In the genomic region with DNA sequence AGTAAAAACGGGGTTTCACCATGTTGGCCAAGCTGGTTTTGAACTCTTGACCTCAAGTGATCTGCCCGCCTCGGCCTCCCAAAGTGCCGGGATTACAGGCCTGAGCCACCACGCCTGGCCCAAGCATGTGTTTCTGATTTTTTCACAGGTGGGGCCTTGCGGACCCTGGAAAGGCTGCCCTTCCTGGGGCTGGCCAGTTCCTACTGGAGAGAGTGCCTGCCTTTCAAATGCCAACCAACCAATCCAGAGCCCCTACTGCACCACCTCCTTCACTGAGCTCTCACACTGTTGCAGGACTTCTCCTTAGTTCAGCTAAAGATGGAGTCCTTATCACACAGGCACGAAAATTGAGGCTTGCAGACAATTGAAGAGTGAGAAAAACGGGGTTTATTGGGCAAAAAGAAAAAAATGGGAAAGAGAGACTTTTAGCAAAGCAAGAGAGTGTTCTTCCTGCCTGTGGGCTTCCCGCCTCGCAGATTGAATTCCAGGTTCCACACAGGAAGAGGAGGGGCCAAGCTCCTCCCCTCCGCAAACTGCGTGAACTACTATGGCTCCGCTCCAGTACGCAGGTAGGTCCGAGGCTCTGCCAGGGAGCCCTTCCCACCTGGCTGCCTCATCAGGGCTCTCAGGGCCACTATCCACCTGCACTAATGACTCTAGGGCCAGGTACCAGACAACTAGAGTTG, we compare ENCODE assay signal across 18 cellular contexts. TPM values are rescaled to one million over a fixed set of nuclear protein-coding genes. Genes with fewer than 3 reads are reported as not detected.
A peak's percentile ranks its signal among the peaks of the same experiment; 100 is the strongest.
DNase-seq lines count a peak whose midpoint lies in the region; ATAC-seq, FAIRE-seq and TF ChIP-seq lines count a peak whose summit lies in the region.
"Had no signal": no experiment of that assay in that cellular context is flagged by ENCODE, and none has a peak within 500 bp of the region (broad histone marks: within the 10 kb centered on the region; RNA-seq: fewer than 3 reads in every experiment).

No MANE protein-coding gene starts in this region.

- H3K4me2 ChIP-seq in H1 (ENCODE audit: insufficient read depth in 1 of 2, low read depth in 2 of 2, low read length in 2 of 2), result no peak overlapping the region

- no peak overlapping the region for H3K9ac ChIP-seq in H1 (replicated peaks in 1 of 4; ENCODE audit: extremely low read depth in 1 of 4, low read depth in 3 of 4, low read length in 3 of 4)

- POLR2A ChIA-PET in HEK293T (lab: Yijun Ruan, JAX) (no interaction called here), H1 (lab: Charles Lee; ENCODE audit: partially characterized antibody) (interaction anchor here (0.7 to 1.3 kb wide), 5 partner anchors 15 to 344 kb away, joined by 3 to 4 read pairs (median 3); a partner anchor contains a TSS)

- ATAC-seq in psoas muscle, result no peak
- no peak for ATAC-seq in GM21381 (IDR thresholded peaks at IDR 0.05; ENCODE audit: unreplicated experiment)

- H2AFZ ChIP-seq in H1 (ENCODE audit: low read length), result peak overlapping the region; percentile 77

- no peak overlapping the region for H2BK12ac ChIP-seq in H1 (ENCODE audit: low read depth, low read length)

- 89% methylated on average over 15 of the region's 15 CpGs; no CpG with 5 or more reads in 1 of the 2 experiments for WGBS in H1 (ENCODE audit: extremely low coverage in 1 of 2, insufficient coverage in 1 of 2, insufficient read length in 1 of 2, insufficient replicate concordance in 2 of 2, low coverage in 1 of 2, low lambda C conversion rate in 2 of 2, missing lambda C conversion rate in 1 of 2), 2 experiments
- 90 to 94% (median 90%) methylated on average over 14 to 15 of the region's 15 CpGs for WGBS in psoas muscle, 3 donors

- no peaks in the 10 kb centered on the region; a peak in 1 of 4 replicates for H3K9me3 ChIP-seq in H1 (ENCODE audit: insufficient read depth in 2 of 2, low read depth in 1 of 2, low read length in 1 of 2)
- H3K9me3 ChIP-seq in psoas muscle, result no peaks in the 10 kb centered on the region
- H3K9me3 ChIP-seq: Caco-2 had no signal

- H4K20me1 ChIP-seq in H1 (replicated peaks in 1 of 2; ENCODE audit: control insufficient read depth in 1 of 2, insufficient read depth in 2 of 2, low read length in 2 of 2), result no peaks in the 10 kb centered on the region

- TF ChIP-seq CTCF in H1 (IDR thresholded peaks at IDR 0.05; ENCODE audit: control extremely low read depth in 1 of 3, insufficient read depth in 1 of 3, low read depth in 1 of 3, low read length in 3 of 3) (no peak), psoas muscle (IDR thresholded peaks at IDR 0.05) (no peak)

- TF ChIP-seq RAD21 in H1 (IDR thresholded peaks at IDR 0.05 in 1 of 2, conservative IDR thresholded peaks at IDR 0.05 in 1 of 2; ENCODE audit: low read depth in 2 of 2, low read length in 2 of 2), result no peak

- H4K8ac ChIP-seq in H1 (ENCODE audit: extremely low read depth, insufficient read depth, low read length), result no peak overlapping the region

- H3K36me3 ChIP-seq in H1 (ENCODE audit: control insufficient read depth in 2 of 4, insufficient read depth in 4 of 4, low read length in 3 of 4) (no peaks in the 10 kb centered on the region), psoas muscle (ENCODE audit: insufficient read depth in 1 of 2, low read depth in 1 of 2) (no peaks in the 10 kb centered on the region)

- CTCF ChIA-PET in HEK293T (lab: Yijun Ruan, JAX), result no interaction called here
- CTCF ChIA-PET in H1 (lab: Charles Lee; ENCODE audit: partially characterized antibody), result interaction anchor here (0.9 to 3.9 kb wide), 2 partner anchors 11 to 14 kb away, joined by 3 to 19 read pairs; no protein-coding TSS in a partner anchor

- H3K27me3 ChIP-seq in H1 (replicated peaks in 1 of 4; ENCODE audit: control insufficient read depth in 3 of 4, extremely low read depth in 1 of 4, insufficient read depth in 3 of 4, low read length in 3 of 4) (no peaks in the 10 kb centered on the region), psoas muscle (ENCODE audit: insufficient read depth in 3 of 3, low read length in 2 of 3) (no peaks in the 10 kb centered on the region)

- H3K4me3 ChIP-seq in H1 (ENCODE audit: extremely low read depth in 1 of 4, insufficient read depth in 2 of 4, low read depth in 3 of 4, low read length in 4 of 4), result no peak overlapping the region
- no peak overlapping the region for H3K4me3 ChIP-seq in psoas muscle

- no peak overlapping the region for H2BK20ac ChIP-seq in H1 (ENCODE audit: low read length)

- TF ChIP-seq EP300 in H1 (IDR thresholded peaks at IDR 0.05; ENCODE audit: borderline replicate concordance in 1 of 2, low read depth in 2 of 2, low read length in 2 of 2), result no peak

- no peak overlapping the region for H2BK15ac ChIP-seq in H1 (ENCODE audit: low read length)

- H3K4me1 ChIP-seq in H1 (replicated peaks in 1 of 4; ENCODE audit: control insufficient read depth in 3 of 4, insufficient read depth in 4 of 4, low read length in 3 of 4) (no peaks in the 10 kb centered on the region; a peak in 2 of 7 replicates), psoas muscle (peaks cover 27% of the 10 kb centered on the region)
- H3K4me1 ChIP-seq: Caco-2 had no signal

- no peak overlapping the region for H3K4ac ChIP-seq in H1 (replicated peaks; ENCODE audit: insufficient read length, low read depth, low read length)

- DNase-seq in ELF-1 (ENCODE audit: low read depth, low spot score) (peak; percentile 52), HEK293T (ENCODE audit: extremely low spot score) (no peak), H1 (ENCODE audit: low read depth in 1 of 2, low spot score in 2 of 2) (no peak), psoas muscle (no peak), dedifferentiated amniotic fluid mesenchymal stem cell (ENCODE audit: extremely low spot score) (no peak), medulla oblongata (ENCODE audit: extremely low spot score) (no peak)
- DNase-seq: AML-193, Caco-2, DMS53, HFFc6, KG1, NCI-H1092 treated with DMSO at 0.1 percent for 48 hours, NCI-H1694, NCI-H748 treated with DMSO at 0.1 percent for 48 hours, SHP77 treated with DMSO at 0.1 percent for 48 hours had no signal

- FAIRE-seq in H1 (lab: Jason Lieb, UNC), result no peak
- FAIRE-seq: GM12891, GM19239 had no signal

- no peaks in the 10 kb centered on the region for H3K79me2 ChIP-seq in H1 (ENCODE audit: control insufficient read depth in 1 of 2, insufficient read depth in 2 of 2, low read length in 2 of 2)

- H4K5ac ChIP-seq in H1 (ENCODE audit: insufficient read length, low read depth, low read length), result no peak overlapping the region

- no peak overlapping the region for H3K23ac ChIP-seq in H1 (ENCODE audit: insufficient read length)

- no peaks in the 10 kb centered on the region for H3K79me1 ChIP-seq in H1 (ENCODE audit: low read depth, low read length)

- H2BK5ac ChIP-seq in H1 (ENCODE audit: low read depth, low read length), result no peak overlapping the region

- no peak overlapping the region for H2AK5ac ChIP-seq in H1 (ENCODE audit: low read depth, low read length)

- no peak overlapping the region for H3K14ac ChIP-seq in H1 (ENCODE audit: insufficient read length)

- intact Hi-C loops in psoas muscle (cut with DNase I), result loop anchor here in 1 of 2 donors (5.0 kb wide), 1 partner anchor 36 kb away; a partner anchor contains a TSS

- no peak overlapping the region for H2BK120ac ChIP-seq in H1 (replicated peaks; ENCODE audit: low read depth, low read length)

- no peaks in the 10 kb centered on the region for H3K23me2 ChIP-seq in H1 (ENCODE audit: low read depth, low read length)

- H3K18ac ChIP-seq in H1 (ENCODE audit: extremely low read depth, low read length), result no peak overlapping the region

- TF ChIP-seq POLR2A in H1 (IDR thresholded peaks at IDR 0.05; ENCODE audit: control extremely low read depth in 1 of 2, low read depth in 2 of 2, low read length in 2 of 2), result no peak

- no peak overlapping the region for H4K91ac ChIP-seq in H1 (replicated peaks; ENCODE audit: insufficient read length, low read length)

- H3K27ac ChIP-seq in H1 (ENCODE audit: low read depth, low read length), result no peak overlapping the region
- peak overlapping the region; percentile 92 for H3K27ac ChIP-seq in psoas muscle

- no peak overlapping the region for H3K56ac ChIP-seq in H1 (replicated peaks; ENCODE audit: insufficient read length, low read depth, low read length)

TF ChIP-seq in H1, 55 proteins besides CTCF, POLR2A, EP300 and RAD21 (continues in another document):
- TF ChIP-seq, protein P1, sequence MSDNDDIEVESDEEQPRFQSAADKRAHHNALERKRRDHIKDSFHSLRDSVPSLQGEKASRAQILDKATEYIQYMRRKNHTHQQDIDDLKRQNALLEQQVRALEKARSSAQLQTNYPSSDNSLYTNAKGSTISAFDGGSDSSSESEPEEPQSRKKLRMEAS (IDR thresholded peaks at IDR 0.05), result peak; percentile 67; the same call in 1 of the 2 replicates
- TF ChIP-seq SP1 (IDR thresholded peaks at IDR 0.05; ENCODE audit: low read depth, low read length) (peak; percentile 71), CBX8 (IDR thresholded peaks at IDR 0.05; ENCODE audit: borderline replicate concordance, low read depth, low read length) (no peak), SAP30 (IDR thresholded peaks at IDR 0.05; ENCODE audit: insufficient read depth, insufficient replicate concordance, low read length) (no peak)

RNA-seq across cellular contexts. Expression of a gene that starts 8.3 kb away (rescaled TPM):
- total RNA-seq in H1 (2021; fragmentation: NEBNext Ultra II Directional; extraction: Animal tissue kit (Norgen Biotek cat#: 25700)), result 27.9 and 30.9 TPM in 2 replicates
- polyA plus RNA-seq in H1 (2011; rRNA removed), result 32.1 and 53.7 TPM in 2 replicates
- polyA plus RNA-seq in H1 (2011; cell fraction: cytosol; rRNA removed), result 35.9 TPM
- polyA plus RNA-seq in H1 (2011; cell fraction: nucleus; rRNA removed), result 51.1 TPM
- 25.2 to 30.4 TPM (median 28.0 TPM) in 4 replicates for polyA plus RNA-seq in H1 (2012, experiment 1 of 2)
- polyA plus RNA-seq in H1 (2012, experiment 2 of 2), result 17.6 TPM
- 26.0 TPM for polyA plus RNA-seq in H1 (2013, experiment 1 of 2)
- 24.3 TPM for polyA plus RNA-seq in H1 (2013, experiment 2 of 2)
- polyA minus RNA-seq in H1 (2011; rRNA and poly(A)+ RNA removed), result 29.8 and 34.2 TPM in 2 replicates
- polyA minus RNA-seq in H1 (2011; cell fraction: cytosol; rRNA and poly(A)+ RNA removed), result 27.2 TPM
- 39.4 TPM for polyA minus RNA-seq in H1 (2011; cell fraction: nucleus; rRNA and poly(A)+ RNA removed)
- 100 to 1,000 TPM in 1 of 4 donors, 10 to 100 TPM in 3; 30.1 to 243 (median 61.1) TPM for total RNA-seq in psoas muscle
- polyA plus RNA-seq in psoas muscle, result 10 to 100 TPM in 2 of 3 donors, 1 to 10 TPM in 1; 9.4 to 99.4 (median 54.4) TPM

RNA-seq across cellular contexts. Expression of a gene that starts 37.5 kb away (rescaled TPM):
- total RNA-seq in H1 (2021; fragmentation: NEBNext Ultra II Directional; extraction: Animal tissue kit (Norgen Biotek cat#: 25700)), result 109 and 118 TPM in 2 replicates
- 74.1 and 93.1 TPM in 2 replicates for polyA plus RNA-seq in H1 (2011; rRNA removed)
- polyA plus RNA-seq in H1 (2011; cell fraction: cytosol; rRNA removed), result 70.9 TPM
- polyA plus RNA-seq in H1 (2011; cell fraction: nucleus; rRNA removed), result 132 TPM
- polyA plus RNA-seq in H1 (2012, experiment 1 of 2), result 76.9 to 93.3 TPM (median 86.9 TPM) in 4 replicates
- 67.5 TPM for polyA plus RNA-seq in H1 (2012, experiment 2 of 2)
- 63.2 TPM for polyA plus RNA-seq in H1 (2013, experiment 1 of 2)
- 57.8 TPM for polyA plus RNA-seq in H1 (2013, experiment 2 of 2)
- polyA minus RNA-seq in H1 (2011; rRNA and poly(A)+ RNA removed), result 404 and 495 TPM in 2 replicates
- 108 TPM for polyA minus RNA-seq in H1 (2011; cell fraction: cytosol; rRNA and poly(A)+ RNA removed)
- 132 TPM for polyA minus RNA-seq in H1 (2011; cell fraction: nucleus; rRNA and poly(A)+ RNA removed)
- total RNA-seq in psoas muscle, result 100 to 1,000 TPM; 160 to 250 (median 193) TPM
- polyA plus RNA-seq in psoas muscle, result 10 to 100 TPM; 36.6 to 88.5 (median 72.0) TPM
